ENCODE assay signal across 28 cellular contexts in the genomic region with DNA sequence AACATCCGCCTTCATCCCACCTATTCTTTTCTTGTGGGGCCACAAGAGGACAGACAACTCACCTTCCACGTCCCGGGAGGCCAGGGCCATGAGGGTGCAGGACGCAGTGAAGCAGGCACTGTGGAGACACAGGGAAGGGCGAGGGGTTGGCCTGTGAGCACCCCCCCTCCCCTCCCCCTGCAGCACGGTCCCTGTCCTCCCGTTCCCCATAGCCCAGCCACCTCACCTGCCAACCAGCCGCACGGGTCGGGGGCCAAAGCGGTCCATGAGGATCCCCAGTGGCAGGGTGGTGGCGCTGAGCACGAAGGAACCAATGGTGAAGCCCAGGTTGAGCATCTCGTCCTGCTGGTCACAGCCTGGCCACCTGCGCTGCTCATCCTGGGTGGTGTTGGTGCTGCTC. TPM values are rescaled to one million over a fixed set of nuclear protein-coding genes. Genes with fewer than 3 reads are reported as not detected.
DNase-seq lines count a peak whose midpoint lies in the region; ATAC-seq and TF ChIP-seq lines count a peak whose summit lies in the region.
"Had no signal": no experiment of that assay in that cellular context is flagged by ENCODE, and none has a peak within 500 bp of the region (broad histone marks: within the 10 kb centered on the region; RNA-seq: fewer than 3 reads in every experiment).

No MANE protein-coding gene starts in this region.

- H3K36me3 ChIP-seq in liver (ENCODE audit: control insufficient read depth in 4 of 4, insufficient read depth in 3 of 4, low read depth in 1 of 4, low read length in 3 of 4) (peaks cover 0 to 14% (median 6%) of the 10 kb centered on the region in 4 donors), skeletal muscle tissue (ENCODE audit: control insufficient read depth in 3 of 3, insufficient read depth in 3 of 3, low read length in 3 of 3) (peaks cover 3 to 25% (median 11%) of the 10 kb centered on the region in 3 donors)

- no peaks in the 10 kb centered on the region for H3K36me3 Mint-ChIP-seq in stimulated activated memory B cell treated with anti-CD40 and anti-IgM and Interleukin-4, amounts not matched to agents 10 μg/mL and 1 μg/mL and 100 μg/mL, for 72 hours

- no peak overlapping the region for H3K27ac Mint-ChIP-seq in stimulated activated memory B cell treated with anti-CD40 and anti-IgM and Interleukin-4, amounts not matched to agents 10 μg/mL and 1 μg/mL and 100 μg/mL, for 72 hours
- H3K27ac Mint-ChIP-seq: activated CD8-positive, alpha-beta memory T cell treated with anti-CD3 and anti-CD28 coated beads, Interleukin-2, amount 10 ng/mL, durations not matched to agents 7 days and 5 days; activated naive CD4-positive, alpha-beta T cell treated with anti-CD3 and anti-CD28 coated beads, Interleukin-2, amount 10 ng/mL, durations not matched to agents 7 days and 5 days; IgD-negative memory B cell had no signal

- H3K9ac ChIP-seq in liver (ENCODE audit: low read depth in 1 of 2, low read length in 2 of 2) (no peak overlapping the region), skeletal muscle tissue (ENCODE audit: low read depth in 1 of 3, low read length in 3 of 3) (peak overlapping the region in 1 of 3 donors; percentile 87)

- no peak overlapping the region for H3K4me3 ChIP-seq in liver (ENCODE audit: low read depth in 1 of 3, low read length in 3 of 3)
- peak overlapping the region in 1 of 3 donors; percentile 27 for H3K4me3 ChIP-seq in skeletal muscle tissue (ENCODE audit: low read length in 3 of 3)
- H3K4me3 ChIP-seq: skin epidermis, suprapubic skin had no signal

- no peaks in the 10 kb centered on the region for H3K9me3 ChIP-seq in liver (ENCODE audit: control insufficient read depth in 4 of 4, low read length in 3 of 4)
- no peaks in the 10 kb centered on the region for H3K9me3 ChIP-seq in skeletal muscle tissue (ENCODE audit: control insufficient read depth in 3 of 3, low read length in 3 of 3)
- H3K9me3 ChIP-seq: suprapubic skin had no signal

- ATAC-seq in HG03139 (IDR thresholded peaks at IDR 0.05; ENCODE audit: unreplicated experiment), result no peak
- ATAC-seq in stimulated activated memory B cell treated with anti-CD40 and anti-IgM and Interleukin-4, amounts not matched to agents 10 μg/mL and 1 μg/mL and 100 μg/mL, for 72 hours, result no peak
- ATAC-seq: activated CD8-positive, alpha-beta memory T cell treated with anti-CD3 and anti-CD28 coated beads, Interleukin-2, amount 10 ng/mL, durations not matched to agents 7 days and 5 days; left colon; SK-N-SH treated with all-trans-retinoic acid at 6 μM for 48 hours had no signal

- peaks cover 44 to 85% (median 78%) of the 10 kb centered on the region in 4 donors for H3K4me1 ChIP-seq in liver (ENCODE audit: control insufficient read depth in 4 of 4, insufficient read depth in 4 of 4, low read length in 3 of 4)
- peaks cover 21 to 38% (median 32%) of the 10 kb centered on the region in 3 donors for H3K4me1 ChIP-seq in skeletal muscle tissue (ENCODE audit: control insufficient read depth in 3 of 3, insufficient read depth in 3 of 3, low read length in 3 of 3)

- no peaks in the 10 kb centered on the region for H3K27me3 Mint-ChIP-seq in stimulated activated memory B cell treated with anti-CD40 and anti-IgM and Interleukin-4, amounts not matched to agents 10 μg/mL and 1 μg/mL and 100 μg/mL, for 72 hours
- H3K27me3 Mint-ChIP-seq: activated CD4-positive, alpha-beta T cell treated with anti-CD3 and anti-CD28 coated beads, Interleukin-2, amount 10 ng/mL, durations not matched to agents 7 days and 5 days; activated CD8-positive, alpha-beta memory T cell treated with anti-CD3 and anti-CD28 coated beads, Interleukin-2, amount 10 ng/mL, durations not matched to agents 7 days and 5 days; activated naive CD4-positive, alpha-beta T cell treated with anti-CD3 and anti-CD28 coated beads, Interleukin-2, amount 10 ng/mL, durations not matched to agents 7 days and 5 days; IgD-negative memory B cell had no signal

- 92% methylated on average over 15 of the region's 15 CpGs for WGBS in liver

- TF ChIP-seq RAD21 in liver (IDR thresholded peaks at IDR 0.05), result no peak

- H3K27me3 ChIP-seq in liver (ENCODE audit: control insufficient read depth in 4 of 4, insufficient read depth in 4 of 4, low read length in 3 of 4), result no peaks in the 10 kb centered on the region
- no peaks in the 10 kb centered on the region for H3K27me3 ChIP-seq in skeletal muscle tissue (ENCODE audit: control insufficient read depth in 3 of 3, insufficient read depth in 3 of 3, low read length in 3 of 3)
- H3K27me3 ChIP-seq: suprapubic skin had no signal

- DNase-seq in NCI-H1105 (lab: John Stamatoyannopoulos, UW) (no peak), NCI-H510A treated with DMSO at 0.1 percent for 48 hours (lab: John Stamatoyannopoulos, UW) (no peak)
- DNase-seq: activated CD4-positive, alpha-beta T cell treated with anti-CD3 and anti-CD28 coated beads, Interleukin-2, amount 10 ng/mL, durations not matched to agents 7 days and 5 days; activated CD8-positive, alpha-beta memory T cell treated with anti-CD3 and anti-CD28 coated beads, Interleukin-2, amount 10 ng/mL, durations not matched to agents 7 days and 5 days; activated naive CD4-positive, alpha-beta T cell treated with anti-CD3 and anti-CD28 coated beads, Interleukin-2, amount 10 ng/mL, durations not matched to agents 7 days and 5 days; C1 segment of cervical spinal cord; caudate nucleus; EL; head of caudate nucleus; left colon; NCI-H1105 treated with DMSO at 0.1 percent for 48 hours; NCI-H2081; NCI-H345; nephron progenitor cell; T-helper 2 cell had no signal

- no peaks in the 10 kb centered on the region for H3K9me3 Mint-ChIP-seq in stimulated activated memory B cell treated with anti-CD40 and anti-IgM and Interleukin-4, amounts not matched to agents 10 μg/mL and 1 μg/mL and 100 μg/mL, for 72 hours
- H3K9me3 Mint-ChIP-seq: activated CD4-positive, alpha-beta T cell treated with anti-CD3 and anti-CD28 coated beads, Interleukin-2, amount 10 ng/mL, durations not matched to agents 7 days and 5 days; activated naive CD4-positive, alpha-beta T cell treated with anti-CD3 and anti-CD28 coated beads, Interleukin-2, amount 10 ng/mL, durations not matched to agents 7 days and 5 days; IgD-negative memory B cell; nephron progenitor cell had no signal

- no peak overlapping the region for H3K4me3 Mint-ChIP-seq in stimulated activated memory B cell treated with anti-CD40 and anti-IgM and Interleukin-4, amounts not matched to agents 10 μg/mL and 1 μg/mL and 100 μg/mL, for 72 hours
- H3K4me3 Mint-ChIP-seq: activated CD4-positive, alpha-beta T cell treated with anti-CD3 and anti-CD28 coated beads, Interleukin-2, amount 10 ng/mL, durations not matched to agents 7 days and 5 days; activated CD8-positive, alpha-beta memory T cell treated with anti-CD3 and anti-CD28 coated beads, Interleukin-2, amount 10 ng/mL, durations not matched to agents 7 days and 5 days; activated naive CD4-positive, alpha-beta T cell treated with anti-CD3 and anti-CD28 coated beads, Interleukin-2, amount 10 ng/mL, durations not matched to agents 7 days and 5 days; IgD-negative memory B cell had no signal

- TF ChIP-seq CTCF in C4-2B (conservative IDR thresholded peaks at IDR 0.05) (no peak), VCaP (conservative IDR thresholded peaks at IDR 0.05) (no peak), liver (IDR thresholded peaks at IDR 0.05; ENCODE audit: low read depth, low read length, missing input control) (no peak)

- H3K27ac ChIP-seq in C4-2B (peak overlapping the region; percentile 86), VCaP (peak overlapping the region; percentile 82), liver (ENCODE audit: low read depth in 1 of 2, low read length in 2 of 2) (peak overlapping the region; percentile 79 to 82), skeletal muscle tissue (ENCODE audit: low read depth, low read length) (peak overlapping the region; percentile 75)
- H3K27ac ChIP-seq: skin epidermis had no signal

- no peaks in the 10 kb centered on the region for H3K4me1 Mint-ChIP-seq in stimulated activated memory B cell treated with anti-CD40 and anti-IgM and Interleukin-4, amounts not matched to agents 10 μg/mL and 1 μg/mL and 100 μg/mL, for 72 hours
- H3K4me1 Mint-ChIP-seq: activated CD8-positive, alpha-beta memory T cell treated with anti-CD3 and anti-CD28 coated beads, Interleukin-2, amount 10 ng/mL, durations not matched to agents 7 days and 5 days had no signal

TF ChIP-seq in liver, 16 proteins besides CTCF, POLR2A, EP300 and RAD21 (continues in another document):
- TF ChIP-seq, protein P1, sequence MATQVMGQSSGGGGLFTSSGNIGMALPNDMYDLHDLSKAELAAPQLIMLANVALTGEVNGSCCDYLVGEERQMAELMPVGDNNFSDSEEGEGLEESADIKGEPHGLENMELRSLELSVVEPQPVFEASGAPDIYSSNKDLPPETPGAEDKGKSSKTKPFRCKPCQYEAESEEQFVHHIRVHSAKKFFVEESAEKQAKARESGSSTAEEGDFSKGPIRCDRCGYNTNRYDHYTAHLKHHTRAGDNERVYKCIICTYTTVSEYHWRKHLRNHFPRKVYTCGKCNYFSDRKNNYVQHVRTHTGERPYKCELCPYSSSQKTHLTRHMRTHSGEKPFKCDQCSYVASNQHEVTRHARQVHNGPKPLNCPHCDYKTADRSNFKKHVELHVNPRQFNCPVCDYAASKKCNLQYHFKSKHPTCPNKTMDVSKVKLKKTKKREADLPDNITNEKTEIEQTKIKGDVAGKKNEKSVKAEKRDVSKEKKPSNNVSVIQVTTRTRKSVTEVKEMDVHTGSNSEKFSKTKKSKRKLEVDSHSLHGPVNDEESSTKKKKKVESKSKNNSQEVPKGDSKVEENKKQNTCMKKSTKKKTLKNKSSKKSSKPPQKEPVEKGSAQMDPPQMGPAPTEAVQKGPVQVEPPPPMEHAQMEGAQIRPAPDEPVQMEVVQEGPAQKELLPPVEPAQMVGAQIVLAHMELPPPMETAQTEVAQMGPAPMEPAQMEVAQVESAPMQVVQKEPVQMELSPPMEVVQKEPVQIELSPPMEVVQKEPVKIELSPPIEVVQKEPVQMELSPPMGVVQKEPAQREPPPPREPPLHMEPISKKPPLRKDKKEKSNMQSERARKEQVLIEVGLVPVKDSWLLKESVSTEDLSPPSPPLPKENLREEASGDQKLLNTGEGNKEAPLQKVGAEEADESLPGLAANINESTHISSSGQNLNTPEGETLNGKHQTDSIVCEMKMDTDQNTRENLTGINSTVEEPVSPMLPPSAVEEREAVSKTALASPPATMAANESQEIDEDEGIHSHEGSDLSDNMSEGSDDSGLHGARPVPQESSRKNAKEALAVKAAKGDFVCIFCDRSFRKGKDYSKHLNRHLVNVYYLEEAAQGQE (IDR thresholded peaks at IDR 0.05), result no peak
- TF ChIP-seq FOXA2 (IDR thresholded peaks at IDR 0.05), result no peak
- TF ChIP-seq TAF1 (conservative IDR thresholded peaks at IDR 0.05), result no peak
- TF ChIP-seq RXRA (IDR thresholded peaks at IDR 0.05), result no peak
- TF ChIP-seq GABPA (IDR thresholded peaks at IDR 0.05 in 1 of 2, conservative IDR thresholded peaks at IDR 0.05 in 1 of 2), result no peak

RNA-seq across cellular contexts. Expression of a gene that starts 14.6 kb away (rescaled TPM):
- 100 to 1,000 TPM; 107 to 171 TPM for total RNA-seq in liver
- 100 to 1,000 TPM in 1 of 2 donors, 10 to 100 TPM in 1; 85.6 to 108 TPM for polyA plus RNA-seq in liver
- total RNA-seq in skeletal muscle tissue, result 18.3 TPM

RNA-seq across cellular contexts. Expression of a gene that starts 29.6 kb away (rescaled TPM):
- total RNA-seq in liver (10 to 100 TPM; 19.8 to 23.7 TPM), skeletal muscle tissue (64.2 TPM)
- 10 to 100 TPM; 36.9 to 77.4 TPM for polyA plus RNA-seq in liver

RNA-seq across cellular contexts. Expression of a gene that starts 36.5 kb away (rescaled TPM):
- total RNA-seq in liver (not detected), skeletal muscle tissue (69.9 TPM)
- not detected for polyA plus RNA-seq in liver
- total RNA-seq: activated CD4-positive, alpha-beta T cell treated with anti-CD3 and anti-CD28 coated beads, Interleukin-2, amount 10 ng/mL, durations not matched to agents 7 days and 5 days; activated CD8-positive, alpha-beta memory T cell treated with anti-CD3 and anti-CD28 coated beads, Interleukin-2, amount 10 ng/mL, durations not matched to agents 7 days and 5 days; dermis microvascular lymphatic vessel endothelial cell; endothelial cell of umbilical vein; left colon; suprapubic skin had no signal
- polyA plus RNA-seq: AG04450, endothelial cell of umbilical vein had no signal

RNA-seq across cellular contexts. Expression of a gene that starts 40.6 kb away (rescaled TPM):
- total RNA-seq in liver, result under 1 TPM; 0.75 to 0.89 TPM
- polyA plus RNA-seq in liver, result 10 to 100 TPM in 1 of 2 donors, 1 to 10 TPM in 1; 5.5 to 18.1 TPM
- total RNA-seq in skeletal muscle tissue, result not detected
- total RNA-seq: activated CD8-positive, alpha-beta memory T cell treated with anti-CD3 and anti-CD28 coated beads, Interleukin-2, amount 10 ng/mL, durations not matched to agents 7 days and 5 days; dermis microvascular lymphatic vessel endothelial cell had no signal

Comparison
In these comparisons a context has a peak if more than half of its experiments do, and no peak if none do; other contexts are left out.
1. RNA of a gene that starts 36.5 kb away (total RNA-seq): 69.9 TPM in skeletal muscle tissue (single experiment); not detected in liver; every median in the first group is over 10 times any median in the second.
2. Peak in every context shown above with its lines, with median percentiles within 50 percentile points of each other: H3K27ac ChIP-seq.